10 cellular contexts compared by ENCODE assay signal in the genomic region with DNA sequence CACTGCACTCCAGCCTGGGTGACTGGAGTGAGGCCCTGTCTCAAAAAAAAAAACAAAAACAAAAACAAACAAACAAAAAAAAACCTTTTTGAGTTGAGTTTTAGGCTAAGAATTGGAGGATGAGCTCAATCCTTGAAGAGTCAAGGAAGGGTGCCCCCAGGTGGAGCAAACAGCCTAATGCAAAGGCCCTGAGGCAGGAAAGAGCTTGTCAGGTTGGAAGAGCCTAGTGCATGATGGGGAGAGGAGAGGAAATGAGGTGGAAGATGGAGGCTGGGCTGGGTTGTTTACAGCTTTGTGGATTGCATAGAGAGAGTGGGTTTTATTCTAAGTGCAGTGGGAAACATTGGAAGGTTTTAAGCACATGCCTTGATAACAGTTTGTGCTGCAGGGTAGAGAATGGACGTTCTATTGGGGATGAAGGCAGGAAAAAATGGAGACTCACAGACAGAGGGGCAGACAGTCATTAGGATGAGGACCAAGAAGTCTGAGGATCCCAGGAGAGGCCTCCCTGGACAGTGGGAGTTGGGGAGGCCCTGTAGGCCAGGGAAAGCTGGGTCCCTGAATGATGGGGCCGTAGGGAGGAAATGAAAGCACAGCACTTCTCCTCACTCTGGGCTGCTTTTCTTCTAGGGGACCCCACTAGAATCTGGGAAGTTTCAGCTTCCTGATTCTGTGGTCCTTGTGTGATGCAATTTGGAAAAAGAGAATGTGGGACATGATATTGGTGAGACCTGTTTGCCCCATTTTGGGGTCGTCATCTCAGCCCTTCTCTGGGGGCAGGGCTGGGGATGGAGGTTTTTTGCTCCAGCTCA. TPM values are rescaled to one million over a fixed set of nuclear protein-coding genes. Genes with fewer than 3 reads are reported as not detected.
DNase-seq lines count a peak whose midpoint lies in the region; ATAC-seq, FAIRE-seq and TF ChIP-seq lines count a peak whose summit lies in the region.
"Had no signal": no experiment of that assay in that cellular context is flagged by ENCODE, and none has a peak within 500 bp of the region (broad histone marks: within the 10 kb centered on the region; RNA-seq: fewer than 3 reads in every experiment).

No MANE protein-coding gene starts in this region.

- 0 out of 2 replicates have a peak, but pooled peaks cover 4% of the 10 kb centered on the region for H4K20me1 ChIP-seq in OCI-LY7 (ENCODE audit: insufficient read depth, low read length)

- POLR2A ChIA-PET in OCI-LY7 (lab: Charles Lee) = interaction anchor here (0.8 to 2.4 kb wide), 8 partner anchors 12 to 397 kb away, joined by 3 to 14 read pairs (median 4); partner anchors contain the start of gene SNX1

- no peaks in the 10 kb centered on the region for H3K9me3 ChIP-seq in OCI-LY7 (ENCODE audit: low read length)
- no peaks in the 10 kb centered on the region for H3K9me3 ChIP-seq in testis

- H3K4me2 ChIP-seq in OCI-LY7 (ENCODE audit: low read length) = peak overlapping the region; percentile 39

- H2AFZ ChIP-seq in OCI-LY7 (ENCODE audit: low read length) = peak overlapping the region; percentile 60; the same call in 1 of the 2 replicates

- intact Hi-C loops in OCI-LY7 (cut with micrococcal nuclease; ENCODE audit: unreplicated experiment) = loop anchor here (5.0 kb wide), 2 partner anchors 317 to 537 kb away; partner anchors contain the start of gene HERC1
- intact Hi-C loops in testis (cut with DNase I; ENCODE audit: low total_unique reads) = loop anchor here (5.0 kb wide), 1 partner anchor 52 kb away; the partner anchor contains the start of gene SNX1

- peak overlapping the region; percentile 34 for H3K27ac ChIP-seq in OCI-LY7 (ENCODE audit: low read depth, low read length, poor library complexity, severe bottlenecking)
- H3K27ac ChIP-seq in testis = no peak overlapping the region

- peaks cover 23% of the 10 kb centered on the region for H3K36me3 ChIP-seq in OCI-LY7 (ENCODE audit: insufficient read depth, low read length)
- no peaks in the 10 kb centered on the region for H3K36me3 ChIP-seq in testis (ENCODE audit: low read depth, missing control alignments)

- peaks cover 23% of the 10 kb centered on the region; the same call in 1 of the 2 replicates for H3K79me2 ChIP-seq in OCI-LY7 (ENCODE audit: insufficient read depth, low read depth, low read length)

- TF ChIP-seq CTCF in OCI-LY7 (conservative IDR thresholded peaks at IDR 0.05; ENCODE audit: low read length) = peak; percentile 72
- peak; percentile 9 for TF ChIP-seq CTCF in epithelial cell of esophagus (IDR thresholded peaks at IDR 0.05; ENCODE audit: insufficient read depth, low read depth, low read length, missing control alignments)
- TF ChIP-seq CTCF in testis (IDR thresholded peaks at IDR 0.05) = no peak

- no peaks in the 10 kb centered on the region for H3K9me2 ChIP-seq in OCI-LY7 (ENCODE audit: insufficient read depth, low read length)

- ATAC-seq in GM19035 (IDR thresholded peaks at IDR 0.05; ENCODE audit: unreplicated experiment) = no peak
- ATAC-seq: Panc1 had no signal

- H3K4me3 ChIP-seq in OCI-LY7 (ENCODE audit: low read depth, low read length, poor library complexity, severe bottlenecking) = no peak overlapping the region
- no peak overlapping the region for H3K4me3 ChIP-seq in epithelial cell of esophagus (ENCODE audit: low read length)
- no peak overlapping the region for H3K4me3 ChIP-seq in testis

- FAIRE-seq in GM12892 (lab: Jason Lieb, UNC) = no peak

- CTCF ChIA-PET in OCI-LY7 (lab: Charles Lee; ENCODE audit: unreplicated experiment) = interaction anchor here (1.1 kb wide), 1 partner anchor 18 kb away, joined by 4 read pairs; no protein-coding TSS in a partner anchor

- TF ChIP-seq POLR2A in testis (IDR thresholded peaks at IDR 0.05) (no peak), GM12892 (IDR thresholded peaks at IDR 0.05; ENCODE audit: low read depth, low read length) (no peak)

- no peaks in the 10 kb centered on the region for H3K27me3 ChIP-seq in testis

- DNase-seq in 8988T (peak; percentile 47), EL (peak; percentile 31), OCI-LY7 (ENCODE audit: low spot score) (peak; percentile 60), epithelial cell of esophagus (ENCODE audit: low read depth) (peak; percentile 45), kidney glomerular epithelial cell (lab: John Stamatoyannopoulos, UW) (no peak), testis (no peak), GM12892 (ENCODE audit: insufficient read length) (no peak)
- DNase-seq: effector CD4-positive, alpha-beta T cell had no signal

- H3K4me1 ChIP-seq in OCI-LY7 (ENCODE audit: insufficient read depth, low read length, poor library complexity, severe bottlenecking) = peaks cover 37% of the 10 kb centered on the region
- H3K4me1 ChIP-seq in testis = peaks cover 19% of the 10 kb centered on the region

- WGBS in testis, 2 donors = 68 to 88% methylated on average over 3 of the region's 3 CpGs

- BruUV-seq in OCI-LY7 (replicated peaks; lab: Mats Ljungman, UMichigan) = no TSS peak

RNA-seq across cellular contexts. Expression of gene SNX22, which starts 1.9 kb away (rescaled TPM):
- total RNA-seq in OCI-LY7 (2014; rRNA removed; shearing (Covaris generic)) = 63.1 and 65.7 TPM in 2 replicates
- 61.6 and 68.8 TPM in 2 replicates for total RNA-seq in OCI-LY7 (2022)
- total RNA-seq in testis = 1 to 10 TPM; 2.0 TPM
- 1.9 TPM for polyA plus RNA-seq in testis (ENCODE audit: insufficient read depth, low read depth, low replicate concordance)
- 16.1 TPM for polyA plus RNA-seq in GM12892 (2012; ENCODE audit: missing spikeins)

RNA-seq across cellular contexts. Expression of gene PPIB, which starts 13.2 kb away (rescaled TPM):
- 243 and 263 TPM in 2 replicates for total RNA-seq in OCI-LY7 (2014; rRNA removed; shearing (Covaris generic))
- total RNA-seq in OCI-LY7 (2022) (248 and 307 TPM in 2 replicates), testis (100 to 1,000 TPM; 202 to 302 TPM)
- 288 TPM for polyA plus RNA-seq in testis (ENCODE audit: insufficient read depth, low read depth, low replicate concordance)
- 312 TPM for polyA plus RNA-seq in GM12892 (2012; ENCODE audit: missing spikeins)

RNA-seq across cellular contexts. Expression of gene SNX1, which starts 53.8 kb away (rescaled TPM):
- 30.1 and 39.4 TPM in 2 replicates for total RNA-seq in OCI-LY7 (2014; rRNA removed; shearing (Covaris generic))
- total RNA-seq in OCI-LY7 (2022) = 126 and 129 TPM in 2 replicates
- 10 to 100 TPM; 79.1 to 86.0 TPM for total RNA-seq in testis
- 93.1 TPM for polyA plus RNA-seq in testis (ENCODE audit: insufficient read depth, low read depth, low replicate concordance)
- polyA plus RNA-seq in GM12892 (2012; ENCODE audit: missing spikeins) = 70.6 TPM

RNA-seq across cellular contexts. Expression of gene CIAO2A, which starts 56.0 kb away (rescaled TPM):
- total RNA-seq in OCI-LY7 (2014; rRNA removed; shearing (Covaris generic)) = 71.6 and 84.7 TPM in 2 replicates
- total RNA-seq in OCI-LY7 (2022) (78.7 and 86.7 TPM in 2 replicates), testis (10 to 100 TPM; 36.1 to 36.8 TPM)
- 33.7 TPM for polyA plus RNA-seq in testis (ENCODE audit: insufficient read depth, low read depth, low replicate concordance)
- polyA plus RNA-seq in GM12892 (2012; ENCODE audit: missing spikeins) = 151 TPM

Comparison
In these comparisons a context has a peak if more than half of its experiments do, and no peak if none do; other contexts are left out.
1. DNase-seq: peak in 8988T (single experiment), EL (single experiment), OCI-LY7 (single experiment) and epithelial cell of esophagus (single experiment); none in kidney glomerular epithelial cell (single experiment), testis (single experiment) and GM12892 (single experiment).
2. CTCF ChIP-seq: peak in OCI-LY7 (single experiment) and epithelial cell of esophagus (single experiment); none in testis (0 of 3).
3. RNA of gene SNX22, which starts 1.9 kb away (total RNA-seq): 61.6 to 68.8 TPM in OCI-LY7; 2.0 TPM in testis; every median in the first group is over 10 times any median in the second.